Comparison of ENCODE assay signal across 1 cellular context in the genomic region with DNA sequence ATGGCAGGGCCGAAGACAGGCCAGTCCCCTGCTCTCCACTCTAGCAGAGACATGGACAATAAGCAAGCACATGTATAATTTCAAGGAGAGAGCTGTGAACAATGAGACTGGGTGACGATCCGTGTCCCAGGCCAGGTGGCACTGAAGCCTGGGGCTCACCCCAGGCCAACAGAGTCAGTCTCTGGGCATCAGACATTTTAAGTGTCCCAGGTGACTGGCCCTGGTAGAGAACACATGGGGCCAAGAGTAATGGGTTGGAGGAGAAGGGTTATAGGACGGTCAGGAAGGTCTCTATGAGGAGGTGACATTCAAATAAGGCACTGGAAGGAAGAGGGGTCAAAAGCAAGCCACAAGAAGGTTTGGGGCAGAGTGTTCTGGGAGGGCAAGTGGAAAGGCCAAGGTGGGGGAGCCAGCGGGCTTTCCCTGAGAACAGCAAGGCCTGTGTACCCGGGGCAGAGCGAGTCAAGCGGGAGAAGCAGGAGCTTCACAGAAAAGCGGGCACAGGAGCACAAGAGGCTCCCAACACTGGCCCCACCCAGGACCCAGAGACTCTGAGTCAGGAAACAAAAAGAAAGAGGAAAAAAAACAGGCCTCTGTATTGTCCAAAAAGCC.
TF ChIP-seq lines count a peak whose summit lies in the region.

No MANE protein-coding gene starts in this region.

TF ChIP-seq in H1, 55 proteins besides CTCF, POLR2A, EP300 and RAD21:
- no peak for TF ChIP-seq PHF8 (conservative IDR thresholded peaks at IDR 0.05; ENCODE audit: low read depth, low read length)
- TF ChIP-seq POU5F1 (IDR thresholded peaks at IDR 0.05; ENCODE audit: low read depth, low read length): no peak
- TF ChIP-seq SAP30 (IDR thresholded peaks at IDR 0.05; ENCODE audit: insufficient read depth, insufficient replicate concordance, low read length): no peak
- TF ChIP-seq SP2 (IDR thresholded peaks at IDR 0.05; ENCODE audit: low read length): no peak
- TF ChIP-seq, protein P1, sequence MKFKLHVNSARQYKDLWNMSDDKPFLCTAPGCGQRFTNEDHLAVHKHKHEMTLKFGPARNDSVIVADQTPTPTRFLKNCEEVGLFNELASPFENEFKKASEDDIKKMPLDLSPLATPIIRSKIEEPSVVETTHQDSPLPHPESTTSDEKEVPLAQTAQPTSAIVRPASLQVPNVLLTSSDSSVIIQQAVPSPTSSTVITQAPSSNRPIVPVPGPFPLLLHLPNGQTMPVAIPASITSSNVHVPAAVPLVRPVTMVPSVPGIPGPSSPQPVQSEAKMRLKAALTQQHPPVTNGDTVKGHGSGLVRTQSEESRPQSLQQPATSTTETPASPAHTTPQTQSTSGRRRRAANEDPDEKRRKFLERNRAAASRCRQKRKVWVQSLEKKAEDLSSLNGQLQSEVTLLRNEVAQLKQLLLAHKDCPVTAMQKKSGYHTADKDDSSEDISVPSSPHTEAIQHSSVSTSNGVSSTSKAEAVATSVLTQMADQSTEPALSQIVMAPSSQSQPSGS (IDR thresholded peaks at IDR 0.05; ENCODE audit: low read length): no peak
- TF ChIP-seq SRF (IDR thresholded peaks at IDR 0.05; ENCODE audit: low read depth, low read length): no peak
- TF ChIP-seq RFX5 (IDR thresholded peaks at IDR 0.05; ENCODE audit: borderline replicate concordance, low read depth, low read length): no peak
- no peak for TF ChIP-seq KDM1A (IDR thresholded peaks at IDR 0.05; ENCODE audit: borderline replicate concordance, low read length)
- no peak for TF ChIP-seq NANOG (IDR thresholded peaks at IDR 0.05; ENCODE audit: insufficient read depth, low read depth, low read length, poor library complexity, severe bottlenecking)
- TF ChIP-seq CREB1 (IDR thresholded peaks at IDR 0.05): no peak
- TF ChIP-seq GABPA (IDR thresholded peaks at IDR 0.05; ENCODE audit: borderline replicate concordance, insufficient read depth, low read length): no peak
TF ChIP-seq in H1: peak in this region for 0.
